In the genomic region with DNA sequence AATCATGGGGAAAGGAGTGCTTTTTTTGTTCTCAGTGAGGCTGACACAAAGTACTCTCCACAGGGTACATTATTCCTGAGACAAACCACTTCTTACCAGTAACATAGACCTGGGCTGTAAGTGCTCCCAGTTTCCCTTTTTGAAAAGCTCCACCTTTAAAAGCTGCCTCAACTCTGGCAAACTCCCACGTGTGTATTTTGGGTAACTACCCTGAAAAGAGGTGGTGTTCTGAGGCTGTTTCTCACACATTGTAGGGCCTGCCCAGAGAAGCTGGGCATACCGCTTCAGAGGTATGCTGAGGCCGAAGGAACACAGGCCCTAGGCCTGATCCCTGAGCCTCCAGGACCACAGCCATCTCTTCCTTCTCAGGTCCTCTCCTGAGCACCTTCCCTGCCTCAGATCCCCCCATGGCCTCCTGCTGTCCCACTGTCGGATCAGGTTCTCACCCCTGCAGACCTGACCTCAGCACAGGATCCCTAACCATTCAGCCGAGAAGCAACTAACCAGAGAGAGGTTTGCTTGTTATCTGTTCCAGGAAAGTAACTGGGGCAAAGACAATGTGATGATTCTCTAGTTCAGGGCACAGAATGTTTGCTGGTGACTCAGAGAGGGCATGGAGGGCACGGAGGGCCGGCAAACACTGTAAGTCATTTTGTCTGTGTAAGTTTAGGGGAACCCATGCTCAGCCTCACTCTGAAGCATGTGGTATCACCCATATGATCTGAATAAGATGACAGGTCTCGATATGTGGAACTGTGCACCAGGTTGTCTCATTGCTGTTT, we compare ENCODE assay signal across 3 cellular contexts. TPM values are rescaled to one million over a fixed set of nuclear protein-coding genes. Genes with fewer than 3 reads are reported as not detected.
"Had no signal": no experiment of that assay in that cellular context is flagged by ENCODE, and none has a peak within 500 bp of the region (broad histone marks: within the 10 kb centered on the region; RNA-seq: fewer than 3 reads in every experiment).

No MANE protein-coding gene starts in this region.

RNA-seq across cellular contexts. Expression of a gene that starts 36.1 kb away (rescaled TPM):
- total RNA-seq: epithelial cell of proximal tubule, gastrocnemius medialis, urinary bladder had no signal
